ENCODE assay signal across 9 cellular contexts in the genomic region with DNA sequence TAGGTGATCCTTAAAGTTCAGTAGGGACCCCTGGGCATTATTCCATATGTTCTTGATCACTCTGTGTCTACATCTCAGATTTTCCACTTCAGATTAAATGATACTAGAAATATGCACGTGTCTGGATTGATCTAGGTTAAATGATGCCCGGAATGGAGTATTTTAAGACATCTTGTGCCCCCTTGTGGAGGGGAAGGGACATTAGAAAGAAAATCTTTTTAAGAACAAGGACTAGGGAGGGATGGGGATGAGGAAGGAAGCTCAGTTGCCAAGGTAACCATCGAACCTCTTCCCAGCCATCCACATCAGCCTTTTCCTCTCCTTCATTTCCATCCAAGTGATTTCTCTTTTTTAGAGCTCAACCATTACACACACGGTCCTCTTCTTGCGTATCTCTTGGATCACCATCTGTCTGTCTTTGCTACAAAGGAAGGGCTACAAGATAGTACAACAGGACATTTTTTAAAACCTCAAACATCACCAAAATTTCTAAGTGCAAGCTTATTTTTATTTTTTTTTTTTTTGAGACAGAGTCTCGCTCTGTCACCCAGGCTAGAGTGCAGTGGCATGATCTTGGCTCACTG. TPM values are rescaled to one million over a fixed set of nuclear protein-coding genes. Genes with fewer than 3 reads are reported as not detected.
DNase-seq lines count a peak whose midpoint lies in the region; ATAC-seq, FAIRE-seq and TF ChIP-seq lines count a peak whose summit lies in the region.
"Had no signal": no experiment of that assay in that cellular context is flagged by ENCODE, and none has a peak within 500 bp of the region (broad histone marks: within the 10 kb centered on the region; RNA-seq: fewer than 3 reads in every experiment).

No MANE protein-coding gene starts in this region.

- peaks cover 0 to 6% (median 0%) of the 10 kb centered on the region in 3 donors for H3K36me3 Mint-ChIP-seq in immature natural killer cell

- peak overlapping the region; percentile 97 to 100 (median 100) for H3K27ac Mint-ChIP-seq in immature natural killer cell

- peak; percentile 71 for FAIRE-seq in GM12891 (lab: Jason Lieb, UNC)

- DNase-seq in CD1c-positive myeloid dendritic cell (ENCODE audit: extremely low spot score): peak; percentile 78
- DNase-seq in GM12891 (ENCODE audit: insufficient read length, low spot score): no peak
- peak; percentile 45 for DNase-seq in NCI-H526 treated with DMSO at 0.1 percent for 48 hours (lab: John Stamatoyannopoulos, UW)
- peak; percentile 53 for DNase-seq in amniotic stem cell (lab: John Stamatoyannopoulos, UW)
- peak; percentile 75 to 80 (median 77) for DNase-seq in immature natural killer cell
- no peak for DNase-seq in cortex of kidney (lab: John Stamatoyannopoulos, UW)

- H3K9me3 Mint-ChIP-seq in immature natural killer cell: no peaks in the 10 kb centered on the region

- peak overlapping the region; percentile 86 for H3K4me3 ChIP-seq in thymus (ENCODE audit: low read length)
- H3K4me3 ChIP-seq: skin epidermis had no signal

- H3K27ac ChIP-seq in thymus (ENCODE audit: low read depth): peak overlapping the region; percentile 97

- no peak for TF ChIP-seq POLR2A in GM12891 (IDR thresholded peaks at IDR 0.05; ENCODE audit: low read depth, low read length)

- H3K4me3 Mint-ChIP-seq in immature natural killer cell: peak overlapping the region; percentile 27 to 64 (median 48)

- H3K27me3 ChIP-seq in thymus (ENCODE audit: control insufficient read depth, insufficient read depth): no peaks in the 10 kb centered on the region

- no peaks in the 10 kb centered on the region for H3K9me3 ChIP-seq in thymus (ENCODE audit: control insufficient read depth)

- H3K4me1 ChIP-seq in thymus (ENCODE audit: control insufficient read depth, insufficient read depth, low read length): peaks cover 33% of the 10 kb centered on the region

- H3K27me3 Mint-ChIP-seq in immature natural killer cell (ENCODE audit: low read depth in 3 of 3): peaks cover 11 to 27% (median 13%) of the 10 kb centered on the region in 3 donors

- H3K4me1 Mint-ChIP-seq in immature natural killer cell: peaks cover 53% of the 10 kb centered on the region in 2 donors

- no peak for ATAC-seq in HG03039 (IDR thresholded peaks at IDR 0.05; ENCODE audit: unreplicated experiment)

- 22% methylated on average over 6 of the region's 6 CpGs for WGBS in thymus

- H3K36me3 ChIP-seq in thymus (ENCODE audit: control insufficient read depth, insufficient read depth): peaks cover 3% of the 10 kb centered on the region

TF ChIP-seq in GM12891, 5 proteins besides CTCF, POLR2A, EP300 and RAD21:
- TF ChIP-seq POU2F2 (IDR thresholded peaks at IDR 0.05; ENCODE audit: low read depth, low read length): no peak
- no peak for TF ChIP-seq TAF1 (IDR thresholded peaks at IDR 0.05; ENCODE audit: low read depth, low read length)
- no peak for TF ChIP-seq PAX5 (IDR thresholded peaks at IDR 0.05; ENCODE audit: insufficient read depth, low read length, severe bottlenecking)
- TF ChIP-seq SPI1 (IDR thresholded peaks at IDR 0.05; ENCODE audit: low read depth, low read length): no peak
- no peak for TF ChIP-seq POLR2AphosphoS5 (IDR thresholded peaks at IDR 0.05; ENCODE audit: low read depth, low read length)

RNA-seq across cellular contexts. Expression of a gene that starts 40.5 kb away (rescaled TPM):
- not detected for polyA plus RNA-seq in GM12891 (2012; ENCODE audit: low read depth, missing spikeins)
- polyA plus RNA-seq in immature natural killer cell: not detected
- 23.1 TPM for polyA plus RNA-seq in thymus

RNA-seq across cellular contexts. Expression of a gene that starts 43.6 kb away (rescaled TPM):
- polyA plus RNA-seq in GM12891 (2012; ENCODE audit: low read depth, missing spikeins): 0.32 TPM
- polyA plus RNA-seq in immature natural killer cell (1 to 10 TPM; 2.4 to 3.8 (median 2.6) TPM), thymus (163 TPM)

Comparison
In these comparisons a context has a peak if more than half of its experiments do, and no peak if none do; other contexts are left out.
1. DNase-seq: peak in CD1c-positive myeloid dendritic cell (single experiment), NCI-H526 treated with DMSO at 0.1 percent for 48 hours (single experiment), amniotic stem cell (single experiment) and immature natural killer cell (3 of 3); none in GM12891 (single experiment) and cortex of kidney (single experiment).
2. RNA of a gene that starts 40.5 kb away (polyA plus RNA-seq): 23.1 TPM in thymus (single experiment); not detected in immature natural killer cell; every median in the first group is over 10 times any median in the second.
3. RNA of a gene that starts 43.6 kb away (polyA plus RNA-seq): 163 TPM in thymus (single experiment); 2.4 to 3.8 TPM in immature natural killer cell; every median in the first group is over 10 times any median in the second.